In genomic region chr14:96889091-96889490, GRCh38 we compare ENCODE assay signal across 15 cellular contexts.
"Had no signal": no experiment of that assay in that cellular context is flagged by ENCODE, and none has a peak within 500 bp of the region (broad histone marks: within the 10 kb centered on the region; RNA-seq: fewer than 3 reads in every experiment).

No MANE protein-coding gene starts in this region.

- ATAC-seq: activated naive CD8-positive, alpha-beta T cell treated with anti-CD3 and anti-CD28 coated beads, Interleukin-2, amount 50 U/mL, for 24 hours; activated T-helper 17 cell treated with anti-CD3 and anti-CD28 coated beads, Interleukin-2, amount 50 U/mL, for 72 hours; left ventricle myocardium superior; natural killer cell; stimulated activated naive B cell treated with anti-CD40 and anti-IgM and Interleukin-4, amounts not matched to agents 10 μg/mL and 1 μg/mL and 100 μg/mL, for 72 hours had no signal

- DNase-seq: activated CD4-positive, alpha-beta T cell treated with anti-CD3 and anti-CD28 coated beads for 1 hour; activated CD4-positive, alpha-beta T cell treated with anti-CD3 and anti-CD28 coated beads, Interleukin-2, amount 50 U/mL, for 4 hours; activated naive CD4-positive, alpha-beta T cell treated with anti-CD3 and anti-CD28 coated beads for 36 hours; activated naive CD8-positive, alpha-beta T cell treated with anti-CD3 and anti-CD28 coated beads, Interleukin-2, amount 50 U/mL, for 24 hours; esophagus squamous epithelium; hypothalamus; left ventricle myocardium superior; mesenchymal stem cell; natural killer cell; occipital lobe; stimulated activated CD4-positive, alpha-beta T cell treated with anti-CD3 and anti-CD28 coated beads, Interleukin-15, amount 100 ng/mL, for 24 hours; stimulated activated CD4-positive, alpha-beta T cell treated with anti-CD3 and anti-CD28 coated beads, Interleukin-4, amount 100 ng/mL, for 1 hour; stimulated activated naive B cell treated with anti-CD40 and anti-IgM and Interleukin-4, amounts not matched to agents 10 μg/mL and 1 μg/mL and 100 μg/mL, for 72 hours; T1000 had no signal
